Comparison of ENCODE assay signal across 19 cellular contexts in genomic region chr7:158461824-158462223, GRCh38.
"Had no signal": no experiment of that assay in that cellular context is flagged by ENCODE, and none has a peak within 500 bp of the region (broad histone marks: within the 10 kb centered on the region; RNA-seq: fewer than 3 reads in every experiment).

No MANE protein-coding gene starts in this region.

- H3K79me2 ChIP-seq: hepatocyte had no signal

- H3K4me2 ChIP-seq: hepatocyte had no signal

- H3K36me3 Mint-ChIP-seq: naive B cell; stimulated activated memory B cell treated with anti-CD40 and anti-IgM and Interleukin-4, amounts not matched to agents 10 μg/mL and 1 μg/mL and 100 μg/mL, for 72 hours had no signal

- H3K27ac Mint-ChIP-seq: dendritic cell treated with granulocyte-macrophage colony-stimulating factor and Interleukin-4, amounts not matched to agents 40 ng/mL and 50 ng/mL, for 4 days; naive B cell; nephron; stimulated activated memory B cell treated with anti-CD40 and anti-IgM and Interleukin-4, amounts not matched to agents 10 μg/mL and 1 μg/mL and 100 μg/mL, for 72 hours; stimulated activated naive CD8-positive, alpha-beta T cell treated with anti-CD3 and anti-CD28 coated beads, Interleukin-15, Interleukin-2, amounts not matched to agents 100 ng/mL and 50 ng/mL, for 24 hours had no signal

- ATAC-seq: foreskin keratinocyte; pancreas; psoas muscle; stimulated activated memory B cell treated with anti-CD40 and anti-IgM and Interleukin-4, amounts not matched to agents 10 μg/mL and 1 μg/mL and 100 μg/mL, for 72 hours had no signal

- H3K4me3 Mint-ChIP-seq: dendritic cell treated with granulocyte-macrophage colony-stimulating factor and Interleukin-4, amounts not matched to agents 40 ng/mL and 50 ng/mL, for 4 days; naive B cell; nephron; stimulated activated memory B cell treated with anti-CD40 and anti-IgM and Interleukin-4, amounts not matched to agents 10 μg/mL and 1 μg/mL and 100 μg/mL, for 72 hours; stimulated activated naive CD8-positive, alpha-beta T cell treated with anti-CD3 and anti-CD28 coated beads, Interleukin-15, Interleukin-2, amounts not matched to agents 100 ng/mL and 50 ng/mL, for 24 hours had no signal

- H3K4me1 Mint-ChIP-seq: naive B cell; nephron; stimulated activated memory B cell treated with anti-CD40 and anti-IgM and Interleukin-4, amounts not matched to agents 10 μg/mL and 1 μg/mL and 100 μg/mL, for 72 hours had no signal

- H3K4me3 ChIP-seq: hepatocyte, pancreas, psoas muscle, right lobe of liver, testis, tibial nerve had no signal

- H3K9me3 Mint-ChIP-seq: dendritic cell treated with granulocyte-macrophage colony-stimulating factor and Interleukin-4, amounts not matched to agents 40 ng/mL and 50 ng/mL, for 4 days had no signal

- H3K4me1 ChIP-seq: foreskin keratinocyte, pancreas, psoas muscle, right lobe of liver, testis, tibial nerve had no signal

- DNase-seq: foreskin keratinocyte; mesendoderm; naive B cell; occipital lobe; pancreas; psoas muscle; retina; right lobe of liver; stimulated activated CD4-positive, alpha-beta T cell treated with anti-CD3 and anti-CD28 coated beads, Interleukin-15, amount 100 ng/mL, for 24 hours; stimulated activated CD4-positive, alpha-beta T cell treated with anti-CD3 and anti-CD28 coated beads, Interleukin-1b, Interleukin-23, amount 100 ng/mL, for 48 hours; stimulated activated CD4-positive, alpha-beta T cell treated with anti-CD3 and anti-CD28 coated beads, Interleukin-4, amount 100 ng/mL, for 24 hours; testis had no signal

- FAIRE-seq: colon, pancreas had no signal

- H3K36me3 ChIP-seq: pancreas, right lobe of liver, tibial nerve had no signal

- H3K9me3 ChIP-seq: pancreas, psoas muscle, right lobe of liver, testis had no signal

- H3K27me3 Mint-ChIP-seq: naive B cell; stimulated activated memory B cell treated with anti-CD40 and anti-IgM and Interleukin-4, amounts not matched to agents 10 μg/mL and 1 μg/mL and 100 μg/mL, for 72 hours; stimulated activated naive CD8-positive, alpha-beta T cell treated with anti-CD3 and anti-CD28 coated beads, Interleukin-15, Interleukin-2, amounts not matched to agents 100 ng/mL and 50 ng/mL, for 24 hours had no signal

- H3K27me3 ChIP-seq: foreskin keratinocyte, hepatocyte, pancreas, right lobe of liver, testis had no signal

- H2AFZ ChIP-seq: hepatocyte had no signal

- H3K27ac ChIP-seq: foreskin keratinocyte, hepatocyte, pancreas, psoas muscle, right lobe of liver, testis, tibial nerve had no signal
